In the genomic region with DNA sequence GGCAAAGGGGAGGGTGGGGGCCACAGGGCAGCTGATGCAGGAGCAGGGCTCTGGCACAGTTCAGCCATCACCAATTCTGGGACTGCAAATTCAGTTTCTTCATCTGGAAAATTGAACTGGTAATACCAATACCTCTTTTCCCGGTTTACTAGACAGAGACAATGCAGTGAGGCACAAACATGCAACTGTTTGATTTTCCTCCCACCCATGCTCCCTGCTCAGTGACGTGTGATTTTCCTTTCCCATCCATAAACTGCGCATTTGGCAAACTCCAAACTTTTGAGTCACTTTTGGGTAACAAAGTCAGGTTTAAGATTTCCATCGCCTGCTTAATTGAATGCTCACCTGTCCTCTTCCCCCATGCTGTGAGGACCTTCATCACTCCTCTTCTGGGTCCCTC, we compare ENCODE assay signal across 19 cellular contexts. TPM values are rescaled to one million over a fixed set of nuclear protein-coding genes. Genes with fewer than 3 reads are reported as not detected.
"Had no signal": no experiment of that assay in that cellular context is flagged by ENCODE, and none has a peak within 500 bp of the region (broad histone marks: within the 10 kb centered on the region; RNA-seq: fewer than 3 reads in every experiment).

No MANE protein-coding gene starts in this region.

- H3K9ac ChIP-seq: neural progenitor cell, parathyroid adenoma had no signal

- H3K9me3 ChIP-seq: mucosa of descending colon, testis, tibial nerve had no signal

- DNase-seq: effector memory CD4-positive, alpha-beta T cell; hippocampal formation; mammary epithelial cell; naive thymus-derived CD8-positive, alpha-beta T cell; occipital lobe; stimulated activated CD4-positive, alpha-beta T cell treated with anti-CD3 and anti-CD28 coated beads, Interleukin-15, amount 100 ng/mL, for 24 hours; stimulated activated CD4-positive, alpha-beta T cell treated with anti-CD3 and anti-CD28 coated beads, Interleukin-1b, Interleukin-23, amount 100 ng/mL, for 48 hours; stimulated activated CD4-positive, alpha-beta T cell treated with anti-CD3 and anti-CD28 coated beads, Interleukin-4, amount 100 ng/mL, for 24 hours; stimulated activated naive B cell treated with anti-CD40 and anti-IgM and Interleukin-4, amounts not matched to agents 10 μg/mL and 1 μg/mL and 100 μg/mL, for 72 hours; stimulated activated naive CD8-positive, alpha-beta T cell treated with anti-CD3 and anti-CD28 coated beads, Interleukin-15, amount 100 ng/mL, for 72 hours; testis had no signal

- H3K27me3 ChIP-seq: neural progenitor cell, testis, tibial nerve had no signal

- H3K4me3 ChIP-seq: mucosa of descending colon, neural progenitor cell, testis, tibial nerve had no signal

- H3K4me1 ChIP-seq: parathyroid adenoma had no signal

- H3K27ac ChIP-seq: neural progenitor cell, parathyroid adenoma, testis had no signal

- H3K36me3 ChIP-seq: neural progenitor cell, tibial nerve had no signal

- H2AFZ ChIP-seq: parathyroid adenoma had no signal

- ATAC-seq: esophagus mucosa; left colon; mucosa of descending colon; naive thymus-derived CD8-positive, alpha-beta T cell; stimulated activated naive B cell treated with anti-CD40 and anti-IgM and Interleukin-4, amounts not matched to agents 10 μg/mL and 1 μg/mL and 100 μg/mL, for 72 hours; stimulated activated naive CD8-positive, alpha-beta T cell treated with anti-CD3 and anti-CD28 coated beads, Interleukin-15, amount 100 ng/mL, for 72 hours had no signal

- H3K4me2 ChIP-seq: neural progenitor cell had no signal

RNA-seq across cellular contexts. Expression of a gene that starts 23.2 kb away (rescaled TPM):
- total RNA-seq: naive thymus-derived CD8-positive, alpha-beta T cell; occipital lobe had no signal
- polyA plus RNA-seq: naive thymus-derived CD8-positive, alpha-beta T cell had no signal

RNA-seq across cellular contexts. Expression of a gene that starts 30.8 kb away (rescaled TPM):
- total RNA-seq: bronchial epithelial cell, fibroblast of villous mesenchyme, occipital lobe had no signal
- polyA plus RNA-seq: naive thymus-derived CD8-positive, alpha-beta T cell had no signal
